17 cellular contexts compared by ENCODE assay signal in the genomic region with DNA sequence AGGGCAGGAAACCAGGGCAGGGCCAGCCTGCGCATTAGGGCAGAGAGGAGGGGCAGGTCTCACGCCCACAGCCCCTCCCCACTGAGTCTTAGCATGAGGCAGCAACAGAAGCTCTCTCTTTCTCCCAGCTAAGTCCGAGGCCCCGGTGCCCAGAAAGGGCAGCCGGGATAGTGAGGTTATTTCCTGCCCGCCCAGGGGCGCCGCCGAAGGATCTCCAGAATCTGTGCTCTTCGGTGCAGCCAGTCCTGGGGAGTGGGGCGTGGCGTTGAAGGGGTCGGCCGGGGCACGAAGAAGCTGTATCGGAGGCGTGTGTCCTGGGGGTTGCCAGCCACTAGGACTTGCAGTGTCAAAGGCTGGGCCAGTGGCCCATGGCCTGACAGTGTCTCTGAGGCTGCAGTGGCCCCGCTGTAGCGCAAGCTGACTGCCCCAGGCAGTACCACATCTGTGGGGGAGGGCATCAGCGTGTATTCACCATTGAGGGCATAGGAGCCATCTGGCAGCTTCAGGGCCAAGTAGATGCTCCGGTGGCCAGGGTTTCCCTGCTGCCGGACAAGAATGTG. TPM values are rescaled to one million over a fixed set of nuclear protein-coding genes. Genes with fewer than 3 reads are reported as not detected.
DNase-seq lines count a peak whose midpoint lies in the region; ATAC-seq lines count a peak whose summit lies in the region.
"Had no signal": no experiment of that assay in that cellular context is flagged by ENCODE, and none has a peak within 500 bp of the region (broad histone marks: within the 10 kb centered on the region; RNA-seq: fewer than 3 reads in every experiment).

No MANE protein-coding gene starts in this region.

- H3K23ac ChIP-seq in neuronal stem cell (ENCODE audit: low read depth, low read length, poor library complexity), result no peak overlapping the region

- no peak overlapping the region for H2BK15ac ChIP-seq in neuronal stem cell (ENCODE audit: low read length)

- no peak overlapping the region for H3K4ac ChIP-seq in neuronal stem cell (ENCODE audit: low read length)

- H3K14ac ChIP-seq in neuronal stem cell (ENCODE audit: low read length), result no peak overlapping the region

- DNase-seq in H7 (peak; percentile 58), neuronal stem cell (ENCODE audit: low spot score) (no peak), DMS53 (lab: John Stamatoyannopoulos, UW) (no peak)
- DNase-seq: activated CD8-positive, alpha-beta T cell treated with anti-CD3 and anti-CD28 coated beads for 36 hours; activated naive CD4-positive, alpha-beta T cell treated with anti-CD3 and anti-CD28 coated beads, Interleukin-2, amount 50 U/mL, for 16 hours; activated T-cell treated with anti-CD3 and anti-CD28 coated beads, Interleukin-2, amount 50 U/mL, for 24 hours; colonic mucosa; foreskin fibroblast; left lung; NCI-H1436; stimulated activated CD4-positive, alpha-beta T cell treated with anti-CD3 and anti-CD28 coated beads, Interleukin-1b, Interleukin-23, amount 100 ng/mL, for 48 hours; uterus had no signal

- no peak overlapping the region for H2BK120ac ChIP-seq in neuronal stem cell (ENCODE audit: low read depth, low read length)

- H3K4me2 ChIP-seq in BLaER1 treated with 17β-estradiol and CSF1 and Interleukin-3, amounts not matched to agents 10 nM and 100 nM, result peak overlapping the region in 5 of 11 experiments; percentile 14 to 39 (median 29); a peak in 7 of 22 replicates
- H3K4me2 ChIP-seq in neuronal stem cell (ENCODE audit: insufficient read depth, low read length, poor library complexity, severe bottlenecking), result no peak overlapping the region

- H3K36me3 ChIP-seq in BLaER1 treated with 17β-estradiol and CSF1 and Interleukin-3, amounts not matched to agents 10 nM and 100 nM, result no peaks in the 10 kb centered on the region
- H3K36me3 ChIP-seq in H7 (replicated peaks; ENCODE audit: control insufficient read depth, insufficient read depth, low read length) (peaks cover 19% of the 10 kb centered on the region), neuronal stem cell (replicated peaks in 1 of 2; ENCODE audit: control insufficient read depth in 2 of 2, insufficient read depth in 2 of 2, low read length in 2 of 2) (peaks cover 0 to 3% of the 10 kb centered on the region in 2 donors)
- H3K36me3 ChIP-seq: colonic mucosa, uterus had no signal

- WGBS in neuronal stem cell (ENCODE audit: extremely low coverage in 2 of 2, insufficient read length in 2 of 2, insufficient replicate concordance in 1 of 2), 2 donors, result no CpG with 5 or more reads among the region's 22 CpGs

- peaks cover 57 to 96% (median 69%) of the 10 kb centered on the region in 10 experiments for H3K4me1 ChIP-seq in BLaER1 treated with 17β-estradiol and CSF1 and Interleukin-3, amounts not matched to agents 10 nM and 100 nM
- peaks cover 0 to 4% of the 10 kb centered on the region in 2 donors for H3K4me1 ChIP-seq in neuronal stem cell (ENCODE audit: control insufficient read depth in 2 of 2, insufficient read depth in 1 of 2, low read depth in 1 of 2, low read length in 2 of 2)
- H3K4me1 ChIP-seq: colonic mucosa had no signal

- H2AK5ac ChIP-seq in neuronal stem cell (ENCODE audit: low read depth, low read length), result no peak overlapping the region

- no peak for ATAC-seq in activated CD4-positive, CD25-positive, alpha-beta regulatory T cell treated with anti-CD3 and anti-CD28 coated beads, Interleukin-2, amount 50 U/mL, for 24 hours
- no peak for ATAC-seq in GM19467 (IDR thresholded peaks at IDR 0.05; ENCODE audit: unreplicated experiment)
- ATAC-seq: activated CD8-positive, alpha-beta T cell treated with anti-CD3 and anti-CD28 coated beads for 36 hours; left lung; mucosa of descending colon had no signal

- no peaks in the 10 kb centered on the region for H3K79me1 ChIP-seq in neuronal stem cell (ENCODE audit: low read depth, low read length)

- peak overlapping the region; percentile 3 for H4K91ac ChIP-seq in neuronal stem cell (ENCODE audit: low read depth, low read length, poor library complexity)

- H2BK12ac ChIP-seq in neuronal stem cell (ENCODE audit: low read length), result no peak overlapping the region

- no peak overlapping the region for H3K18ac ChIP-seq in neuronal stem cell (ENCODE audit: low read length)

- peak overlapping the region; percentile 74 for H2AFZ ChIP-seq in neuronal stem cell (ENCODE audit: low read length)

- peak overlapping the region in 5 of 11 experiments; percentile 1 to 31 (median 6); a peak in 6 of 22 replicates for H3K27ac ChIP-seq in BLaER1 treated with 17β-estradiol and CSF1 and Interleukin-3, amounts not matched to agents 10 nM and 100 nM
- H3K27ac ChIP-seq in angular gyrus (ENCODE audit: low read depth, low read length) (peak overlapping the region; percentile 67), neuronal stem cell (replicated peaks; ENCODE audit: low read length) (no peak overlapping the region)
- H3K27ac ChIP-seq: colonic mucosa, left lung, uterus had no signal

- H4K20me1 ChIP-seq in BLaER1 treated with 17β-estradiol and CSF1 and Interleukin-3, amounts not matched to agents 10 nM and 100 nM, result no peaks in the 10 kb centered on the region

- peak overlapping the region in 7 of 11 experiments; percentile 13 to 37 (median 26); a peak in 8 of 22 replicates for H3K9ac ChIP-seq in BLaER1 treated with 17β-estradiol and CSF1 and Interleukin-3, amounts not matched to agents 10 nM and 100 nM
- peak overlapping the region; percentile 60 for H3K9ac ChIP-seq in neuronal stem cell (ENCODE audit: low read depth, low read length, poor library complexity)

- H3K4me3 ChIP-seq in BLaER1 treated with 17β-estradiol and CSF1 and Interleukin-3, amounts not matched to agents 10 nM and 100 nM, result no peak overlapping the region
- H3K4me3 ChIP-seq in H7 (ENCODE audit: insufficient read depth, low read depth, low read length), result no peak overlapping the region
- no peak overlapping the region for H3K4me3 ChIP-seq in neuronal stem cell (ENCODE audit: low read length in 2 of 2)
- H3K4me3 ChIP-seq: colonic mucosa, left lung, mucosa of descending colon, uterus had no signal

- no peaks in the 10 kb centered on the region for H3K9me3 ChIP-seq in BLaER1 treated with 17β-estradiol and CSF1 and Interleukin-3, amounts not matched to agents 10 nM and 100 nM (replicated peaks in 1 of 11)
- no peaks in the 10 kb centered on the region for H3K9me3 ChIP-seq in neuronal stem cell (replicated peaks in 1 of 2; ENCODE audit: control insufficient read depth in 2 of 2, insufficient read depth in 1 of 2, low read depth in 1 of 2, low read length in 2 of 2)
- H3K9me3 ChIP-seq: colonic mucosa, left lung, mucosa of descending colon, uterus had no signal

- no peak overlapping the region for H2BK5ac ChIP-seq in neuronal stem cell (ENCODE audit: low read length)

- H3K27me3 ChIP-seq in BLaER1 treated with 17β-estradiol and CSF1 and Interleukin-3, amounts not matched to agents 10 nM and 100 nM, result no peaks in the 10 kb centered on the region
- H3K27me3 ChIP-seq in H7 (ENCODE audit: control insufficient read depth, insufficient read depth, low read length) (no peaks in the 10 kb centered on the region), neuronal stem cell (ENCODE audit: control insufficient read depth in 3 of 3, insufficient read depth in 3 of 3, low read depth in 1 of 3, low read length in 3 of 3) (no peaks in the 10 kb centered on the region)
- H3K27me3 ChIP-seq: colonic mucosa, uterus had no signal

- no peak overlapping the region for H4K8ac ChIP-seq in neuronal stem cell (ENCODE audit: low read depth, low read length)

RNA-seq across cellular contexts. Expression of gene ADAMTS4, which starts 7.8 kb away (rescaled TPM):
- 9.0 and 11.7 TPM in 2 replicates for total RNA-seq in H7 (2014; rRNA removed; shearing (Covaris generic))
- 1.6 TPM for polyA plus RNA-seq in neuronal stem cell (2013, experiment 1 of 2)
- polyA plus RNA-seq in neuronal stem cell (2013, experiment 2 of 2), result 1.7 TPM

RNA-seq across cellular contexts. Expression of gene NDUFS2, which starts 11.1 kb away (rescaled TPM):
- total RNA-seq in H7 (2014; rRNA removed; shearing (Covaris generic)), result 278 and 312 TPM in 2 replicates
- 59.9 TPM for polyA plus RNA-seq in neuronal stem cell (2013, experiment 1 of 2)
- polyA plus RNA-seq in neuronal stem cell (2013, experiment 2 of 2), result 60.5 TPM

RNA-seq across cellular contexts. Expression of gene B4GALT3, which starts 13.7 kb away (rescaled TPM):
- total RNA-seq in H7 (2014; rRNA removed; shearing (Covaris generic)), result 105 and 106 TPM in 2 replicates
- 46.6 TPM for polyA plus RNA-seq in neuronal stem cell (2013, experiment 1 of 2)
- polyA plus RNA-seq in neuronal stem cell (2013, experiment 2 of 2), result 44.4 TPM

RNA-seq across cellular contexts. Expression of gene FCER1G, which starts 24.1 kb away (rescaled TPM):
- total RNA-seq in H7 (2014; rRNA removed; shearing (Covaris generic)), result 0.35 TPM in 1 of 2 replicates, not detected in the other
- 1.1 TPM for polyA plus RNA-seq in neuronal stem cell (2013, experiment 1 of 2)
- 0.93 TPM for polyA plus RNA-seq in neuronal stem cell (2013, experiment 2 of 2)

RNA-seq across cellular contexts. Expression of gene PPOX, which starts 24.8 kb away (rescaled TPM):
- 57.3 and 64.7 TPM in 2 replicates for total RNA-seq in H7 (2014; rRNA removed; shearing (Covaris generic))
- 20.3 TPM for polyA plus RNA-seq in neuronal stem cell (2013, experiment 1 of 2)
- 19.5 TPM for polyA plus RNA-seq in neuronal stem cell (2013, experiment 2 of 2)
